1 cellular context compared by ENCODE assay signal in the genomic region with DNA sequence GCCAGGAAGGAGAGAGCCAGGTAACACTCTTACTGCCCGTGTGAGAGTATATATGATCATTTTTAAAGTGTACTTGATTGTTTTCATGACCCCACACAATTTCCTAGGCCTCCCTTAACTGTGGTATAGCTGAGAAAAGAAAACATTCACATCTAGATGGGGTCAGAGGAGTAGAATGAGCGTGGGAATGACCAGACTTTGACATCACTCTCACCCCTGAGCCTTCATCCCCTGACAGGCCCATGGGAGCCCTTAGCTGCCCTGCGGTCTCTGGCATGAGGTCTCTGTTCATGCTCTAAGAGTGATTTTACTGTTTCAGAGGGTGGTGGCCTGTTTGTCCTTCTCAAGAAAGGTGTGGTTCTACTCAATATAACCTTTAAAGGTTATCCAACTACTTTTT.
TF ChIP-seq lines count a peak whose summit lies in the region.

No MANE protein-coding gene starts in this region.

TF ChIP-seq in GM12878, 131 proteins besides CTCF, POLR2A, EP300 and RAD21 (continued from another document):
- TF ChIP-seq, protein P1, sequence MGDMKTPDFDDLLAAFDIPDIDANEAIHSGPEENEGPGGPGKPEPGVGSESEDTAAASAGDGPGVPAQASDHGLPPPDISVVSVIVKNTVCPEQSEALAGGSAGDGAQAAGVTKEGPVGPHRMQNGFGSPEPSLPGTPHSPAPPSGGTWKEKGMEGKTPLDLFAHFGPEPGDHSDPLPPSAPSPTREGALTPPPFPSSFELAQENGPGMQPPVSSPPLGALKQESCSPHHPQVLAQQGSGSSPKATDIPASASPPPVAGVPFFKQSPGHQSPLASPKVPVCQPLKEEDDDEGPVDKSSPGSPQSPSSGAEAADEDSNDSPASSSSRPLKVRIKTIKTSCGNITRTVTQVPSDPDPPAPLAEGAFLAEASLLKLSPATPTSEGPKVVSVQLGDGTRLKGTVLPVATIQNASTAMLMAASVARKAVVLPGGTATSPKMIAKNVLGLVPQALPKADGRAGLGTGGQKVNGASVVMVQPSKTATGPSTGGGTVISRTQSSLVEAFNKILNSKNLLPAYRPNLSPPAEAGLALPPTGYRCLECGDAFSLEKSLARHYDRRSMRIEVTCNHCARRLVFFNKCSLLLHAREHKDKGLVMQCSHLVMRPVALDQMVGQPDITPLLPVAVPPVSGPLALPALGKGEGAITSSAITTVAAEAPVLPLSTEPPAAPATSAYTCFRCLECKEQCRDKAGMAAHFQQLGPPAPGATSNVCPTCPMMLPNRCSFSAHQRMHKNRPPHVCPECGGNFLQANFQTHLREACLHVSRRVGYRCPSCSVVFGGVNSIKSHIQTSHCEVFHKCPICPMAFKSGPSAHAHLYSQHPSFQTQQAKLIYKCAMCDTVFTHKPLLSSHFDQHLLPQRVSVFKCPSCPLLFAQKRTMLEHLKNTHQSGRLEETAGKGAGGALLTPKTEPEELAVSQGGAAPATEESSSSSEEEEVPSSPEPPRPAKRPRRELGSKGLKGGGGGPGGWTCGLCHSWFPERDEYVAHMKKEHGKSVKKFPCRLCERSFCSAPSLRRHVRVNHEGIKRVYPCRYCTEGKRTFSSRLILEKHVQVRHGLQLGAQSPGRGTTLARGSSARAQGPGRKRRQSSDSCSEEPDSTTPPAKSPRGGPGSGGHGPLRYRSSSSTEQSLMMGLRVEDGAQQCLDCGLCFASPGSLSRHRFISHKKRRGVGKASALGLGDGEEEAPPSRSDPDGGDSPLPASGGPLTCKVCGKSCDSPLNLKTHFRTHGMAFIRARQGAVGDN (IDR thresholded peaks at IDR 0.05) = peak; percentile 33; the same call in 1 of the 2 replicates
- TF ChIP-seq RAD51 (IDR thresholded peaks at IDR 0.05) = no peak
- TF ChIP-seq KAT2A (conservative IDR thresholded peaks at IDR 0.05; ENCODE audit: control insufficient read depth, low read depth, low read length) = no peak
- peak in 1 of 2 experiments; percentile 16; a peak in 1 of 4 replicates for TF ChIP-seq BHLHE40 (IDR thresholded peaks at IDR 0.05; ENCODE audit: borderline replicate concordance in 1 of 2, low read depth in 2 of 2, low read length in 1 of 2)
- TF ChIP-seq ASH2L (IDR thresholded peaks at IDR 0.05; ENCODE audit: borderline replicate concordance, low read depth) = no peak
- TF ChIP-seq, protein P2, sequence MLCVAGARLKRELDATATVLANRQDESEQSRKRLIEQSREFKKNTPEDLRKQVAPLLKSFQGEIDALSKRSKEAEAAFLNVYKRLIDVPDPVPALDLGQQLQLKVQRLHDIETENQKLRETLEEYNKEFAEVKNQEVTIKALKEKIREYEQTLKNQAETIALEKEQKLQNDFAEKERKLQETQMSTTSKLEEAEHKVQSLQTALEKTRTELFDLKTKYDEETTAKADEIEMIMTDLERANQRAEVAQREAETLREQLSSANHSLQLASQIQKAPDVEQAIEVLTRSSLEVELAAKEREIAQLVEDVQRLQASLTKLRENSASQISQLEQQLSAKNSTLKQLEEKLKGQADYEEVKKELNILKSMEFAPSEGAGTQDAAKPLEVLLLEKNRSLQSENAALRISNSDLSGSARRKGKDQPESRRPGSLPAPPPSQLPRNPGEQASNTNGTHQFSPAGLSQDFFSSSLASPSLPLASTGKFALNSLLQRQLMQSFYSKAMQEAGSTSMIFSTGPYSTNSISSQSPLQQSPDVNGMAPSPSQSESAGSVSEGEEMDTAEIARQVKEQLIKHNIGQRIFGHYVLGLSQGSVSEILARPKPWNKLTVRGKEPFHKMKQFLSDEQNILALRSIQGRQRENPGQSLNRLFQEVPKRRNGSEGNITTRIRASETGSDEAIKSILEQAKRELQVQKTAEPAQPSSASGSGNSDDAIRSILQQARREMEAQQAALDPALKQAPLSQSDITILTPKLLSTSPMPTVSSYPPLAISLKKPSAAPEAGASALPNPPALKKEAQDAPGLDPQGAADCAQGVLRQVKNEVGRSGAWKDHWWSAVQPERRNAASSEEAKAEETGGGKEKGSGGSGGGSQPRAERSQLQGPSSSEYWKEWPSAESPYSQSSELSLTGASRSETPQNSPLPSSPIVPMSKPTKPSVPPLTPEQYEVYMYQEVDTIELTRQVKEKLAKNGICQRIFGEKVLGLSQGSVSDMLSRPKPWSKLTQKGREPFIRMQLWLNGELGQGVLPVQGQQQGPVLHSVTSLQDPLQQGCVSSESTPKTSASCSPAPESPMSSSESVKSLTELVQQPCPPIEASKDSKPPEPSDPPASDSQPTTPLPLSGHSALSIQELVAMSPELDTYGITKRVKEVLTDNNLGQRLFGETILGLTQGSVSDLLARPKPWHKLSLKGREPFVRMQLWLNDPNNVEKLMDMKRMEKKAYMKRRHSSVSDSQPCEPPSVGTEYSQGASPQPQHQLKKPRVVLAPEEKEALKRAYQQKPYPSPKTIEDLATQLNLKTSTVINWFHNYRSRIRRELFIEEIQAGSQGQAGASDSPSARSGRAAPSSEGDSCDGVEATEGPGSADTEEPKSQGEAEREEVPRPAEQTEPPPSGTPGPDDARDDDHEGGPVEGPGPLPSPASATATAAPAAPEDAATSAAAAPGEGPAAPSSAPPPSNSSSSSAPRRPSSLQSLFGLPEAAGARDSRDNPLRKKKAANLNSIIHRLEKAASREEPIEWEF (IDR thresholded peaks at IDR 0.05; ENCODE audit: insufficient replicate concordance, low read depth, low read length) = peak; percentile 86
- TF ChIP-seq MEF2B (IDR thresholded peaks at IDR 0.05; ENCODE audit: partially characterized antibody, poor library complexity, severe bottlenecking) = peak; percentile 98
- peak; percentile 87 for TF ChIP-seq GATAD2B (conservative IDR thresholded peaks at IDR 0.05; ENCODE audit: low read depth)
- TF ChIP-seq NR2F1 (conservative IDR thresholded peaks at IDR 0.05) = 0 out of 2 replicates have a peak, but pooled peaks have one; percentile 27
- TF ChIP-seq, protein P3, sequence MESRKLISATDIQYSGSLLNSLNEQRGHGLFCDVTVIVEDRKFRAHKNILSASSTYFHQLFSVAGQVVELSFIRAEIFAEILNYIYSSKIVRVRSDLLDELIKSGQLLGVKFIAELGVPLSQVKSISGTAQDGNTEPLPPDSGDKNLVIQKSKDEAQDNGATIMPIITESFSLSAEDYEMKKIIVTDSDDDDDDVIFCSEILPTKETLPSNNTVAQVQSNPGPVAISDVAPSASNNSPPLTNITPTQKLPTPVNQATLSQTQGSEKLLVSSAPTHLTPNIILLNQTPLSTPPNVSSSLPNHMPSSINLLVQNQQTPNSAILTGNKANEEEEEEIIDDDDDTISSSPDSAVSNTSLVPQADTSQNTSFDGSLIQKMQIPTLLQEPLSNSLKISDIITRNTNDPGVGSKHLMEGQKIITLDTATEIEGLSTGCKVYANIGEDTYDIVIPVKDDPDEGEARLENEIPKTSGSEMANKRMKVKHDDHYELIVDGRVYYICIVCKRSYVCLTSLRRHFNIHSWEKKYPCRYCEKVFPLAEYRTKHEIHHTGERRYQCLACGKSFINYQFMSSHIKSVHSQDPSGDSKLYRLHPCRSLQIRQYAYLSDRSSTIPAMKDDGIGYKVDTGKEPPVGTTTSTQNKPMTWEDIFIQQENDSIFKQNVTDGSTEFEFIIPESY (IDR thresholded peaks at IDR 0.05) = no peak
- TF ChIP-seq, protein P4, sequence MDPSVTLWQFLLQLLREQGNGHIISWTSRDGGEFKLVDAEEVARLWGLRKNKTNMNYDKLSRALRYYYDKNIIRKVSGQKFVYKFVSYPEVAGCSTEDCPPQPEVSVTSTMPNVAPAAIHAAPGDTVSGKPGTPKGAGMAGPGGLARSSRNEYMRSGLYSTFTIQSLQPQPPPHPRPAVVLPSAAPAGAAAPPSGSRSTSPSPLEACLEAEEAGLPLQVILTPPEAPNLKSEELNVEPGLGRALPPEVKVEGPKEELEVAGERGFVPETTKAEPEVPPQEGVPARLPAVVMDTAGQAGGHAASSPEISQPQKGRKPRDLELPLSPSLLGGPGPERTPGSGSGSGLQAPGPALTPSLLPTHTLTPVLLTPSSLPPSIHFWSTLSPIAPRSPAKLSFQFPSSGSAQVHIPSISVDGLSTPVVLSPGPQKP (IDR thresholded peaks at IDR 0.05; ENCODE audit: low read depth, low read length) = no peak
- TF ChIP-seq, protein P5, sequence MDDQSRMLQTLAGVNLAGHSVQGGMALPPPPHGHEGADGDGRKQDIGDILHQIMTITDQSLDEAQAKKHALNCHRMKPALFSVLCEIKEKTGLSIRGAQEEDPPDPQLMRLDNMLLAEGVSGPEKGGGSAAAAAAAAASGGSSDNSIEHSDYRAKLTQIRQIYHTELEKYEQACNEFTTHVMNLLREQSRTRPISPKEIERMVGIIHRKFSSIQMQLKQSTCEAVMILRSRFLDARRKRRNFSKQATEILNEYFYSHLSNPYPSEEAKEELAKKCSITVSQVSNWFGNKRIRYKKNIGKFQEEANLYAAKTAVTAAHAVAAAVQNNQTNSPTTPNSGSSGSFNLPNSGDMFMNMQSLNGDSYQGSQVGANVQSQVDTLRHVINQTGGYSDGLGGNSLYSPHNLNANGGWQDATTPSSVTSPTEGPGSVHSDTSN (IDR thresholded peaks at IDR 0.05; ENCODE audit: insufficient replicate concordance, low read depth, low read length) = no peak
- no peak for TF ChIP-seq CBFB (IDR thresholded peaks at IDR 0.05; ENCODE audit: low read depth)
TF ChIP-seq in GM12878: peak in this region for 8.
